22 cellular contexts compared by ENCODE assay signal in the genomic region with DNA sequence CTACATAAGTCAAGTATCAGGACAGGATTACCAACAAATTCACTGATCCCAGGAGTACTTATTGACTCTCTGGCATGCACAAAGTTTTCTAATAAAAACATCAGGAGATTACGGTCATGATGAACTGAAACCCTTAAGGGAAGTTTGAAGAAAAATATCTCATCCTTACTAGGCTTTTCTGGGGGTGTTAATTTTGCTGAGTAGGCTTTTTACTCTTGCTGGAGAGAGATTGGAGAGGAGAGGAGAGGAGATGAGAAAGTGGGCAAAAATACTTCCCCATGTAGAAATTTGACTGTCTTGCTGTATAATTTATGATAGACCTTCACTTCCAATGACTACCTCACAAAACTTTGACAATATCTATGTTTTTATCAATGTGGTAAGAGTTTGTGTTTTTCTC. TPM values are rescaled to one million over a fixed set of nuclear protein-coding genes. Genes with fewer than 3 reads are reported as not detected.
DNase-seq lines count a peak whose midpoint lies in the region; ATAC-seq, FAIRE-seq and TF ChIP-seq lines count a peak whose summit lies in the region.
"Had no signal": no experiment of that assay in that cellular context is flagged by ENCODE, and none has a peak within 500 bp of the region (broad histone marks: within the 10 kb centered on the region; RNA-seq: fewer than 3 reads in every experiment).

No MANE protein-coding gene starts in this region.

- H3K27ac Mint-ChIP-seq in nephron progenitor cell = peak overlapping the region; percentile 30
- H3K27ac Mint-ChIP-seq: CD4-positive, CD25-positive, alpha-beta regulatory T cell; CD8-positive, alpha-beta T cell; H9 had no signal

- H3K4me3 ChIP-seq in A549 (no peak overlapping the region), IMR-90 (ENCODE audit: insufficient read depth, low read depth, low read length) (no peak overlapping the region), suprapubic skin (no peak overlapping the region)

- H3K23ac ChIP-seq in IMR-90 (ENCODE audit: low read depth, low read length) = no peak overlapping the region

- H2BK5ac ChIP-seq in IMR-90 (ENCODE audit: low read depth, low read length, poor library complexity, severe bottlenecking) = no peak overlapping the region

- no peaks in the 10 kb centered on the region for H3K9me3 ChIP-seq in A549
- H3K9me3 ChIP-seq in IMR-90 (ENCODE audit: control insufficient read depth, insufficient read depth, low read length) = no peaks in the 10 kb centered on the region
- H3K9me3 ChIP-seq in suprapubic skin = no peaks in the 10 kb centered on the region
- H3K9me3 ChIP-seq: Caco-2 had no signal

- no peak for TF ChIP-seq RAD21 in A549 (conservative IDR thresholded peaks at IDR 0.05 in 1 of 2, IDR thresholded peaks at IDR 0.05 in 1 of 2)
- no peak for TF ChIP-seq RAD21 in IMR-90 (IDR thresholded peaks at IDR 0.05; ENCODE audit: low read length)

- no peak overlapping the region for H2AFZ ChIP-seq in IMR-90 (replicated peaks; ENCODE audit: low read length, poor library complexity)

- H3K18ac ChIP-seq in IMR-90 (ENCODE audit: low read depth, low read length) = no peak overlapping the region

- H3K4me2 ChIP-seq in A549 = no peak overlapping the region
- no peak overlapping the region for H3K4me2 ChIP-seq in IMR-90 (ENCODE audit: low read depth, low read length)

- no peak overlapping the region for H3K4me3 Mint-ChIP-seq in nephron progenitor cell
- H3K4me3 Mint-ChIP-seq: CD4-positive, CD25-positive, alpha-beta regulatory T cell; CD8-positive, alpha-beta T cell; H9 had no signal

- no TSS peak for BruUV-seq in IMR-90 (replicated peaks; lab: Mats Ljungman, UMichigan)

- H4K91ac ChIP-seq in IMR-90 (ENCODE audit: insufficient read depth, low read depth, low read length) = no peak overlapping the region

- dilution Hi-C loops in IMR-90 (cut with HindIII; ENCODE audit: low sequenced_read_pairs, unreplicated experiment) = no loop called here

- H2BK15ac ChIP-seq in IMR-90 (ENCODE audit: low read depth, low read length) = no peak overlapping the region

- no peak overlapping the region for H3K4ac ChIP-seq in IMR-90 (ENCODE audit: low read depth, low read length)

- no peak for DNase-seq in A549 (ENCODE audit: low read depth in 1 of 2, low spot score in 1 of 2)
- no peak for DNase-seq in IMR-90
- no peak for DNase-seq in nephron progenitor cell
- no peak for DNase-seq in suprapubic skin (ENCODE audit: low spot score in 2 of 2)
- DNase-seq in islet precursor cell = no peak
- DNase-seq in NCI-H226 = no peak
- no peak for DNase-seq in KBM-7
- DNase-seq: 8988T; C1 segment of cervical spinal cord; Caco-2; CD4-positive, CD25-positive, alpha-beta regulatory T cell; CD8-positive, alpha-beta T cell; DMS153; DND-41; H9 had no signal

- ATAC-seq in A549 = no peak
- ATAC-seq in IMR-90 (ENCODE audit: low read depth) = no peak
- ATAC-seq: CD8-positive, alpha-beta T cell; HCT116 had no signal

- H3K27ac ChIP-seq in A549 = no peak overlapping the region
- H3K27ac ChIP-seq in IMR-90 (ENCODE audit: insufficient read depth, low read length) = no peak overlapping the region
- no peak overlapping the region for H3K27ac ChIP-seq in suprapubic skin

- no peak overlapping the region for H4K8ac ChIP-seq in IMR-90 (ENCODE audit: low read depth in 2 of 2, low read length in 2 of 2)

- 5% methylated on average over 1 of the region's 1 CpG for WGBS in A549 (ENCODE audit: missing lambda C conversion rate)
- no CpG with 5 or more reads among the region's 1 CpG for WGBS in IMR-90 (ENCODE audit: extremely low coverage in 2 of 2, insufficient read length in 1 of 2), 2 experiments
- WGBS in suprapubic skin = 54% methylated on average over 1 of the region's 1 CpG

- H4K20me1 ChIP-seq in IMR-90 (ENCODE audit: insufficient read depth, low read length) = no peaks in the 10 kb centered on the region

- POLR2A ChIA-PET in A549 (lab: Yijun Ruan, JAX) (no interaction called here), IMR-90 (lab: Charles Lee; ENCODE audit: unreplicated experiment) (no interaction called here)

- peaks cover 30% of the 10 kb centered on the region for H3K9me3 Mint-ChIP-seq in nephron progenitor cell
- H3K9me3 Mint-ChIP-seq: CD8-positive, alpha-beta T cell had no signal

- no peaks in the 10 kb centered on the region for H3K79me1 ChIP-seq in IMR-90 (ENCODE audit: low read depth in 1 of 2, low read length in 2 of 2)

- H3K9me1 ChIP-seq in IMR-90 (ENCODE audit: insufficient read depth, low read length) = no peaks in the 10 kb centered on the region

- no peak overlapping the region for H3K9ac ChIP-seq in IMR-90 (ENCODE audit: low read depth, low read length)

- H3K27me3 ChIP-seq in IMR-90 (ENCODE audit: control insufficient read depth, insufficient read depth, low read length) (peaks cover 16% of the 10 kb centered on the region), suprapubic skin (peaks cover 8% of the 10 kb centered on the region)

- CTCF ChIA-PET in A549 (lab: Yijun Ruan, JAX) (no interaction called here), IMR-90 (lab: Yijun Ruan, JAX) (no interaction called here)

- FAIRE-seq in A549 (lab: Jason Lieb, UNC) = no peak
- FAIRE-seq in endometrium (lab: Jason Lieb, UNC) = peak; percentile 94
- FAIRE-seq: G401.6, GM12892 had no signal

- H3K4me1 Mint-ChIP-seq in nephron progenitor cell = peaks cover 55% of the 10 kb centered on the region
- H3K4me1 Mint-ChIP-seq: CD4-positive, CD25-positive, alpha-beta regulatory T cell; H9 had no signal

- H3K56ac ChIP-seq in IMR-90 (ENCODE audit: extremely low read depth, insufficient read depth, low read length) = no peak overlapping the region

- peaks cover 4% of the 10 kb centered on the region for H3K27me3 Mint-ChIP-seq in nephron progenitor cell (ENCODE audit: low read depth, poor library complexity)

- H3K4me1 ChIP-seq in A549 (no peaks in the 10 kb centered on the region), IMR-90 (ENCODE audit: control insufficient read depth, insufficient read depth, low read length) (no peaks in the 10 kb centered on the region), suprapubic skin (no peaks in the 10 kb centered on the region)
- H3K4me1 ChIP-seq: Caco-2 had no signal

- no peak overlapping the region for H3K14ac ChIP-seq in IMR-90 (replicated peaks; ENCODE audit: low read depth, low read length)

- H4K5ac ChIP-seq in IMR-90 (ENCODE audit: low read depth, low read length) = no peak overlapping the region

- H3K36me3 ChIP-seq in IMR-90 (ENCODE audit: control insufficient read depth, insufficient read depth, low read length) (no peaks in the 10 kb centered on the region), suprapubic skin (no peaks in the 10 kb centered on the region)

- intact Hi-C loops in IMR-90 (cut with micrococcal nuclease) = no loop called here

- H2BK20ac ChIP-seq in IMR-90 (ENCODE audit: low read depth, low read length) = no peak overlapping the region

- H2AK9ac ChIP-seq in IMR-90 (replicated peaks; ENCODE audit: low read depth, low read length, poor library complexity) = no peak overlapping the region

- no peak overlapping the region for H2BK120ac ChIP-seq in IMR-90 (ENCODE audit: low read depth, low read length)

- no peak overlapping the region for H2AK5ac ChIP-seq in IMR-90 (ENCODE audit: low read depth, low read length)

- peaks cover 5% of the 10 kb centered on the region for H3K36me3 Mint-ChIP-seq in nephron progenitor cell (ENCODE audit: low read depth)
- H3K36me3 Mint-ChIP-seq: CD4-positive, CD25-positive, alpha-beta regulatory T cell; CD8-positive, alpha-beta T cell had no signal

- TF ChIP-seq EP300 in A549 (IDR thresholded peaks at IDR 0.05) (no peak), suprapubic skin (IDR thresholded peaks at IDR 0.05) (no peak)

- in situ Hi-C loops in IMR-90 (cut with MboI; ENCODE audit: low sequenced_read_pairs) = no loop called here
- in situ Hi-C loops in KBM-7 (cut with MboI; ENCODE audit: low pct_unique_long_range_greater_than_20kb, low sequenced_read_pairs) = no loop called here

- TF ChIP-seq POLR2A in A549 (IDR thresholded peaks at IDR 0.05; ENCODE audit: low read length) = no peak
- TF ChIP-seq POLR2A in IMR-90 (IDR thresholded peaks at IDR 0.05; ENCODE audit: low read depth, low read length) = no peak
- no peak for TF ChIP-seq POLR2A in suprapubic skin (IDR thresholded peaks at IDR 0.05)

- no peak for TF ChIP-seq CTCF in A549 (IDR thresholded peaks at IDR 0.05)
- TF ChIP-seq CTCF in IMR-90 (conservative IDR thresholded peaks at IDR 0.05; ENCODE audit: low read depth, low read length) = no peak
- TF ChIP-seq CTCF in nephron progenitor cell (IDR thresholded peaks at IDR 0.05) = no peak
- no peak for TF ChIP-seq CTCF in suprapubic skin (IDR thresholded peaks at IDR 0.05)

TF ChIP-seq in A549, 52 proteins besides CTCF, POLR2A, EP300 and RAD21:
- TF ChIP-seq MAFK (IDR thresholded peaks at IDR 0.05; ENCODE audit: partially characterized antibody) (peak; percentile 85), CBX8 (IDR thresholded peaks at IDR 0.05) (no peak)

TF ChIP-seq in IMR-90, 13 proteins besides CTCF, POLR2A, EP300 and RAD21:
- TF ChIP-seq MAFK (IDR thresholded peaks at IDR 0.05; ENCODE audit: low read depth, low read length) (peak; percentile 96), MAZ (IDR thresholded peaks at IDR 0.05; ENCODE audit: borderline replicate concordance, low read depth, low read length) (no peak)
TF ChIP-seq in IMR-90: peak in this region for 1.

RNA-seq across cellular contexts. Expression of a gene that starts 43.0 kb away (rescaled TPM):
- polyA plus RNA-seq in A549 (2011; rRNA removed) (0.05 TPM in 1 of 2 replicates, not detected in the other), A549 (2017; fragmentation: RNase III; extraction: RNeasy Plus Mini Kit Qiagen cat#74134 plus additional on column Dnase treatment) (not detected in 3 replicates), IMR-90 (2012; rRNA removed) (not detected in 2 replicates)
- not detected in 2 replicates for polyA plus RNA-seq in A549 (2012; cell fraction: cytosol; rRNA removed)
- polyA plus RNA-seq in A549 (2012; cell fraction: nucleus; rRNA removed) = not detected in 2 replicates
- not detected in 2 replicates for polyA minus RNA-seq in A549 (2011; rRNA and poly(A)+ RNA removed)
- total RNA-seq in IMR-90 (2012; rRNA removed) (not detected in 2 replicates), suprapubic skin (10 to 100 TPM in 1 of 4 donors, 1 to 10 TPM in 3; 3.9 to 13.0 (median 6.9) TPM)
- not detected in 2 replicates for polyA plus RNA-seq in IMR-90 (2012; cell fraction: cytosol; rRNA removed)
- not detected in 2 replicates for polyA plus RNA-seq in IMR-90 (2012; cell fraction: nucleus; rRNA removed; ENCODE audit: low replicate concordance)
- total RNA-seq: A673; Caco-2; CD4-positive, CD25-positive, alpha-beta regulatory T cell; CD8-positive, alpha-beta T cell; H4; H9 had no signal
- polyA plus RNA-seq: BJ; CD4-positive, CD25-positive, alpha-beta regulatory T cell had no signal
